In genomic region chrX:153639177-153640044, GRCh38 we compare ENCODE assay signal across 21 cellular contexts. TPM values are rescaled to one million over a fixed set of nuclear protein-coding genes. Genes with fewer than 3 reads are reported as not detected.
A peak's percentile ranks its signal among the peaks of the same experiment; 100 is the strongest.
DNase-seq lines count a peak whose midpoint lies in the region; ATAC-seq, FAIRE-seq and TF ChIP-seq lines count a peak whose summit lies in the region.
"Had no signal": no experiment of that assay in that cellular context is flagged by ENCODE, and none has a peak within 500 bp of the region (broad histone marks: within the 10 kb centered on the region; RNA-seq: fewer than 3 reads in every experiment).

No MANE protein-coding gene starts in this region.

- H3K27ac ChIP-seq in RWPE2 (ENCODE audit: poor library complexity, severe bottlenecking) (no peak overlapping the region), osteoblast (ENCODE audit: low read depth, low read length) (no peak overlapping the region)

- FAIRE-seq in urothelium cell line (lab: Jason Lieb, UNC): no peak
- FAIRE-seq: A204.1, D721Med, GM19239, K562 had no signal

- ATAC-seq in left ventricle myocardium superior (no peak), RWPE2 (ENCODE audit: low read depth) (no peak), HG03175 (IDR thresholded peaks at IDR 0.05; ENCODE audit: unreplicated experiment) (no peak)
- ATAC-seq: GM23338, K562 had no signal

- TF ChIP-seq CTCF in RWPE2 (IDR thresholded peaks at IDR 0.05; ENCODE audit: poor library complexity, severe bottlenecking) (no peak), osteoblast (IDR thresholded peaks at IDR 0.05; ENCODE audit: extremely low read depth, low read depth, low read length) (no peak)

- no peak overlapping the region for H2AFZ ChIP-seq in osteoblast (ENCODE audit: low read length)
- H2AFZ ChIP-seq: GM23338 had no signal

- H3K79me2 ChIP-seq in osteoblast (ENCODE audit: insufficient read depth, low read length): no peaks in the 10 kb centered on the region

- intact Hi-C loops in cardiac septum (cut with DNase I) (no loop called here), left ventricle myocardium superior (cut with micrococcal nuclease) (no loop called here)

- no peaks in the 10 kb centered on the region for H3K9me3 ChIP-seq in RWPE2 (ENCODE audit: severe bottlenecking)
- no peaks in the 10 kb centered on the region for H3K9me3 ChIP-seq in osteoblast (ENCODE audit: low read depth, low read length)

- no peaks in the 10 kb centered on the region for H4K20me1 ChIP-seq in osteoblast (ENCODE audit: insufficient read depth, low read length)

- H3K4me2 ChIP-seq in osteoblast (ENCODE audit: insufficient read depth, low read length): no peak overlapping the region
- H3K4me2 ChIP-seq: GM23338 had no signal

- H3K4me1 ChIP-seq in RWPE2 (ENCODE audit: insufficient read depth, poor library complexity, severe bottlenecking) (no peaks in the 10 kb centered on the region), osteoblast (ENCODE audit: insufficient read depth, low read length) (no peaks in the 10 kb centered on the region)

- H3K36me3 ChIP-seq in RWPE2 (ENCODE audit: low read depth): no peaks in the 10 kb centered on the region
- no peaks in the 10 kb centered on the region for H3K36me3 ChIP-seq in osteoblast (ENCODE audit: insufficient read depth, low read length)

- H3K4me3 ChIP-seq in RWPE2 (ENCODE audit: severe bottlenecking) (no peak overlapping the region), osteoblast (ENCODE audit: insufficient read depth, low read length) (no peak overlapping the region)
- H3K4me3 ChIP-seq: GM23338, K562 had no signal

- DNase-seq in cardiac septum (ENCODE audit: low spot score) (peak; percentile 71), left ventricle myocardium superior (no peak), RWPE2 (ENCODE audit: low spot score) (peak; percentile 23), osteoblast (ENCODE audit: insufficient read length, low spot score, missing footprints) (peak; percentile 86), urothelium cell line (ENCODE audit: low spot score) (no peak), putamen (ENCODE audit: low spot score) (no peak)
- DNase-seq: CD8-positive, alpha-beta memory T cell; DMS79 treated with DMSO at 0.1 percent for 48 hours; NCI-H1092 treated with DMSO at 0.1 percent for 48 hours; NCI-H1694; NCI-H2081 treated with DMSO at 0.1 percent for 48 hours; NCI-H446 treated with DMSO at 0.1 percent for 48 hours; NCI-H748 treated with DMSO at 0.1 percent for 48 hours; SHP77 treated with DMSO at 0.1 percent for 48 hours had no signal

- H3K27me3 ChIP-seq in RWPE2 (ENCODE audit: insufficient read depth, poor library complexity, severe bottlenecking) (peaks cover 18% of the 10 kb centered on the region), osteoblast (ENCODE audit: insufficient read depth, low read length) (peaks cover 17% of the 10 kb centered on the region)

RNA-seq across cellular contexts. Expression of gene DUSP9, which starts 7.6 kb away (rescaled TPM):
- total RNA-seq in cardiac septum (not detected), left ventricle myocardium superior (0.10 TPM), osteoblast (under 0.01 TPM in 2 replicates)
- total RNA-seq: OCI-LY7 had no signal

RNA-seq across cellular contexts. Expression of gene PNCK, which starts 34.2 kb away (rescaled TPM):
- total RNA-seq in cardiac septum (7.6 TPM), left ventricle myocardium superior (14.5 TPM), osteoblast (0.29 and 0.36 TPM in 2 replicates)
- total RNA-seq: CD8-positive, alpha-beta memory T cell had no signal

RNA-seq across cellular contexts. Expression of gene CCNQ, which starts 40.5 kb away (rescaled TPM):
- total RNA-seq in cardiac septum (23.3 TPM), left ventricle myocardium superior (42.5 TPM), osteoblast (29.3 and 33.0 TPM in 2 replicates)

RNA-seq across cellular contexts. Expression of gene SLC6A8, which starts 48.3 kb away (rescaled TPM):
- total RNA-seq in cardiac septum (144 TPM), left ventricle myocardium superior (208 TPM), osteoblast (15.3 and 19.5 TPM in 2 replicates)
- total RNA-seq: OCI-LY7 had no signal

Comparison
In these comparisons a context has a peak if more than half of its experiments do, and no peak if none do; other contexts are left out.
1. DNase-seq: peak in cardiac septum (single experiment), RWPE2 (single experiment) and osteoblast (single experiment); none in left ventricle myocardium superior (single experiment), urothelium cell line (single experiment) and putamen (single experiment).